ENCODE assay signal across 1 cellular context in the genomic region with DNA sequence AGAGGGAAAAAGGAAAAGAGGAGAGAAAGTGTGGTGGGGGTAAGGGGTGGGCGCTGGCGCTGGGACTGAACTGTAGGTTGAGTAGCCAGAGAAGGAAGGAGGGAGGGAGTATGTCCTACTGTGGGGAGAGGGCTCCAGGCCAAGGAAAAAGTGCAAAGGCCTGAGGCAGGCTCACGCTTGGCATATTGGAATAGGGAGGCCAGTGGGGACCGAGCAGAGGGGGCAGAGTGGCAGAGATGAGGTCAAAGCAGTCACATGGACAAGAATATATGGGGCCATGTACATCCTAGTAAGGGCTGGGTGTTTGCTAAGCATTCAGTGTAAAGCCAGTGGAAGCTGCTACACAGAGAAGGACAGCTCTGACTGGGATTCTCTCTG.
TF ChIP-seq lines count a peak whose summit lies in the region.

No MANE protein-coding gene starts in this region.

TF ChIP-seq in WTC11, 78 proteins besides CTCF, POLR2A, EP300 and RAD21 (continued from another document):
- TF ChIP-seq, protein P1, sequence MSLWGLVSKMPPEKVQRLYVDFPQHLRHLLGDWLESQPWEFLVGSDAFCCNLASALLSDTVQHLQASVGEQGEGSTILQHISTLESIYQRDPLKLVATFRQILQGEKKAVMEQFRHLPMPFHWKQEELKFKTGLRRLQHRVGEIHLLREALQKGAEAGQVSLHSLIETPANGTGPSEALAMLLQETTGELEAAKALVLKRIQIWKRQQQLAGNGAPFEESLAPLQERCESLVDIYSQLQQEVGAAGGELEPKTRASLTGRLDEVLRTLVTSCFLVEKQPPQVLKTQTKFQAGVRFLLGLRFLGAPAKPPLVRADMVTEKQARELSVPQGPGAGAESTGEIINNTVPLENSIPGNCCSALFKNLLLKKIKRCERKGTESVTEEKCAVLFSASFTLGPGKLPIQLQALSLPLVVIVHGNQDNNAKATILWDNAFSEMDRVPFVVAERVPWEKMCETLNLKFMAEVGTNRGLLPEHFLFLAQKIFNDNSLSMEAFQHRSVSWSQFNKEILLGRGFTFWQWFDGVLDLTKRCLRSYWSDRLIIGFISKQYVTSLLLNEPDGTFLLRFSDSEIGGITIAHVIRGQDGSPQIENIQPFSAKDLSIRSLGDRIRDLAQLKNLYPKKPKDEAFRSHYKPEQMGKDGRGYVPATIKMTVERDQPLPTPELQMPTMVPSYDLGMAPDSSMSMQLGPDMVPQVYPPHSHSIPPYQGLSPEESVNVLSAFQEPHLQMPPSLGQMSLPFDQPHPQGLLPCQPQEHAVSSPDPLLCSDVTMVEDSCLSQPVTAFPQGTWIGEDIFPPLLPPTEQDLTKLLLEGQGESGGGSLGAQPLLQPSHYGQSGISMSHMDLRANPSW (CRISPR knock-in tag; conservative IDR thresholded peaks at IDR 0.05; ENCODE audit: low read depth): no peak
- TF ChIP-seq, protein P2, sequence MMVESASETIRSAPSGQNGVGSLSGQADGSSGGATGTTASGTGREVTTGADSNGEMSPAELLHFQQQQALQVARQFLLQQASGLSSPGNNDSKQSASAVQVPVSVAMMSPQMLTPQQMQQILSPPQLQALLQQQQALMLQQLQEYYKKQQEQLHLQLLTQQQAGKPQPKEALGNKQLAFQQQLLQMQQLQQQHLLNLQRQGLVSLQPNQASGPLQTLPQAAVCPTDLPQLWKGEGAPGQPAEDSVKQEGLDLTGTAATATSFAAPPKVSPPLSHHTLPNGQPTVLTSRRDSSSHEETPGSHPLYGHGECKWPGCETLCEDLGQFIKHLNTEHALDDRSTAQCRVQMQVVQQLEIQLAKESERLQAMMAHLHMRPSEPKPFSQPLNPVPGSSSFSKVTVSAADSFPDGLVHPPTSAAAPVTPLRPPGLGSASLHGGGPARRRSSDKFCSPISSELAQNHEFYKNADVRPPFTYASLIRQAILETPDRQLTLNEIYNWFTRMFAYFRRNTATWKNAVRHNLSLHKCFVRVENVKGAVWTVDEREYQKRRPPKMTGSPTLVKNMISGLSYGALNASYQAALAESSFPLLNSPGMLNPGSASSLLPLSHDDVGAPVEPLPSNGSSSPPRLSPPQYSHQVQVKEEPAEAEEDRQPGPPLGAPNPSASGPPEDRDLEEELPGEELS (CRISPR knock-in tag; IDR thresholded peaks at IDR 0.05): no peak
- no peak for TF ChIP-seq JUN (CRISPR knock-in tag; IDR thresholded peaks at IDR 0.05)
